In the genomic region with DNA sequence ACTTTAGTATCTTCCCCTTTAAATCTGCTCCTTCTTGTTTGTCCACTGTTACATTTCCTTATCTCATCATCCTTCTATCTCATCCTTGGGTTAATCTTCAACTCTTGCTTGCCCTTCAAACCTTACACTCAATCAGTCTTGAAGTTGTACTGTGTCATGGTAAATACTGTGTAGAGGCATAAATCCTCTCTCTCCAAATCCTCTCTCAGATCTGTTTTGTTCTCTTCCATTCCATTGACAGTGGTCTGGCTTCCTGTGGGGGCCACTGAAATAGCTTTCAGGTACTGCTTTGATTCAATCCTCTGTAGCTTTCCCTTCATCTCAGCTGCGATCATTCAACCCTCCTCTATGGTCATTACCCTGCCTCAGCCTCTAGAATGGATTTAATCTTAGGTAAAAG, we compare ENCODE assay signal across 22 cellular contexts.
"Had no signal": no experiment of that assay in that cellular context is flagged by ENCODE, and none has a peak within 500 bp of the region (broad histone marks: within the 10 kb centered on the region; RNA-seq: fewer than 3 reads in every experiment).

No MANE protein-coding gene starts in this region.

- FAIRE-seq: endothelial cell of umbilical vein had no signal

- H3K27me3 Mint-ChIP-seq: activated CD8-positive, alpha-beta T cell treated with anti-CD3 and anti-CD28 coated beads for 36 hours; naive thymus-derived CD4-positive, alpha-beta T cell; stimulated activated naive B cell treated with anti-CD40 and anti-IgM and Interleukin-4, amounts not matched to agents 10 μg/mL and 1 μg/mL and 100 μg/mL, for 72 hours had no signal

- H3K27me3 ChIP-seq: brain microvascular endothelial cell, neural progenitor cell had no signal

- ATAC-seq: activated CD8-positive, alpha-beta T cell treated with anti-CD3 and anti-CD28 coated beads for 36 hours; naive thymus-derived CD4-positive, alpha-beta T cell; sciatic nerve; SK-N-SH treated with all-trans-retinoic acid at 6 μM for 48 hours; stimulated activated naive B cell treated with anti-CD40 and anti-IgM and Interleukin-4, amounts not matched to agents 10 μg/mL and 1 μg/mL and 100 μg/mL, for 72 hours had no signal

- H3K9ac ChIP-seq: neural progenitor cell had no signal

- H3K4me1 Mint-ChIP-seq: naive thymus-derived CD4-positive, alpha-beta T cell; stimulated activated naive B cell treated with anti-CD40 and anti-IgM and Interleukin-4, amounts not matched to agents 10 μg/mL and 1 μg/mL and 100 μg/mL, for 72 hours had no signal

- DNase-seq: activated CD4-positive, alpha-beta T cell treated with anti-CD3 and anti-CD28 coated beads for 48 hours; activated CD4-positive, CD25-positive, alpha-beta regulatory T cell; activated CD8-positive, alpha-beta T cell treated with anti-CD3 and anti-CD28 coated beads for 36 hours; activated effector memory CD4-positive, alpha-beta T cell treated with Interleukin-2 at 50 U/mL for 16 hours; activated naive CD4-positive, alpha-beta T cell treated with anti-CD3 and anti-CD28 coated beads, Interleukin-2, amount 50 U/mL, for 16 hours; activated T-cell treated with anti-CD3 and anti-CD28 coated beads, Interleukin-2, amount 50 U/mL, for 48 hours; aorta; brain microvascular endothelial cell; cortex of kidney; hypothalamus; islet precursor cell; mesenchymal stem cell; naive thymus-derived CD4-positive, alpha-beta T cell; stimulated activated naive B cell treated with anti-CD40 and anti-IgM and Interleukin-4, amounts not matched to agents 10 μg/mL and 1 μg/mL and 100 μg/mL, for 72 hours; T-helper 1 cell; T-helper 9 cell had no signal

- H3K36me3 ChIP-seq: brain microvascular endothelial cell, neural progenitor cell, prostate gland, thoracic aorta had no signal

- H3K4me3 Mint-ChIP-seq: activated CD8-positive, alpha-beta T cell treated with anti-CD3 and anti-CD28 coated beads for 36 hours; naive thymus-derived CD4-positive, alpha-beta T cell; neural progenitor cell; stimulated activated naive B cell treated with anti-CD40 and anti-IgM and Interleukin-4, amounts not matched to agents 10 μg/mL and 1 μg/mL and 100 μg/mL, for 72 hours had no signal

- H3K9me3 ChIP-seq: prostate gland, thoracic aorta had no signal

- H3K9me3 Mint-ChIP-seq: activated CD8-positive, alpha-beta T cell treated with anti-CD3 and anti-CD28 coated beads for 36 hours; neural progenitor cell; stimulated activated naive B cell treated with anti-CD40 and anti-IgM and Interleukin-4, amounts not matched to agents 10 μg/mL and 1 μg/mL and 100 μg/mL, for 72 hours had no signal

- H3K4me3 ChIP-seq: neural progenitor cell, prostate gland, thoracic aorta had no signal

- H3K27ac ChIP-seq: brain microvascular endothelial cell, neural progenitor cell, prostate gland, thoracic aorta had no signal

- H3K4me1 ChIP-seq: prostate gland had no signal

- H3K36me3 Mint-ChIP-seq: naive thymus-derived CD4-positive, alpha-beta T cell; neural progenitor cell; stimulated activated naive B cell treated with anti-CD40 and anti-IgM and Interleukin-4, amounts not matched to agents 10 μg/mL and 1 μg/mL and 100 μg/mL, for 72 hours had no signal
